In genomic region chr2:25897500-25897899, GRCh38 we compare ENCODE assay signal across 23 cellular contexts. TPM values are rescaled to one million over a fixed set of nuclear protein-coding genes. Genes with fewer than 3 reads are reported as not detected.
A peak's percentile ranks its signal among the peaks of the same experiment; 100 is the strongest.
DNase-seq lines count a peak whose midpoint lies in the region; ATAC-seq, FAIRE-seq and TF ChIP-seq lines count a peak whose summit lies in the region.
"Had no signal": no experiment of that assay in that cellular context is flagged by ENCODE, and none has a peak within 500 bp of the region (broad histone marks: within the 10 kb centered on the region; RNA-seq: fewer than 3 reads in every experiment).

No MANE protein-coding gene starts in this region.

- no peak overlapping the region for H2AFZ ChIP-seq in GM12878 (ENCODE audit: control insufficient read depth, low read depth, low read length)

- WGBS in GM12878 (ENCODE audit: insufficient coverage, insufficient replicate concordance, low lambda C conversion rate, missing lambda C conversion rate), result 6% methylated on average over 4 of the region's 4 CpGs

- H3K27ac ChIP-seq in GM12878 (ENCODE audit: control insufficient read depth, insufficient read depth), result no peak overlapping the region
- H3K27ac ChIP-seq in left ventricle myocardium inferior (replicated peaks), result no peak overlapping the region
- H3K27ac ChIP-seq: BLaER1, SK-N-MC had no signal

- CTCF ChIA-PET in GM12878 (lab: Yijun Ruan, JAX), result interaction anchor here (0.7 kb wide), 1 partner anchor 111 kb away, joined by 3 read pairs; no protein-coding TSS in a partner anchor

- no peak overlapping the region for H3K4me3 ChIP-seq in NB4 (ENCODE audit: low read depth, low read length)
- H3K4me3 ChIP-seq in GM12878, result no peak overlapping the region
- no peak overlapping the region for H3K4me3 ChIP-seq in left ventricle myocardium inferior
- H3K4me3 ChIP-seq: BLaER1, SK-N-MC had no signal

- H3K27me3 ChIP-seq in GM12878 (replicated peaks in 1 of 2; ENCODE audit: control insufficient read depth in 2 of 2, insufficient read depth in 2 of 2, low read length in 1 of 2), result no peaks in the 10 kb centered on the region; a peak in 1 of 4 replicates
- no peaks in the 10 kb centered on the region for H3K27me3 ChIP-seq in left ventricle myocardium inferior (ENCODE audit: low read depth)
- H3K27me3 ChIP-seq: BLaER1 had no signal

- H3K4me1 ChIP-seq in GM12878 (ENCODE audit: control insufficient read depth, insufficient read depth, low read length) (no peaks in the 10 kb centered on the region), left ventricle myocardium inferior (no peaks in the 10 kb centered on the region)
- H3K4me1 ChIP-seq: BLaER1 had no signal

- intact Hi-C loops in GM12878 (cut with micrococcal nuclease; ENCODE audit: unreplicated experiment), result no loop called here
- intact Hi-C loops in left ventricle myocardium inferior (cut with micrococcal nuclease), result no loop called here

- H3K9ac ChIP-seq in GM12878 (ENCODE audit: control insufficient read depth, insufficient read depth, low read length), result no peak overlapping the region
- H3K9ac ChIP-seq: BLaER1 had no signal

- no peak for TF ChIP-seq RAD21 in GM12878 (IDR thresholded peaks at IDR 0.05; ENCODE audit: insufficient read depth, low read depth, low read length)

- no peaks in the 10 kb centered on the region for H3K79me2 ChIP-seq in GM12878 (ENCODE audit: control insufficient read depth, insufficient read depth, low read length)

- H3K4me2 ChIP-seq in GM12878 (ENCODE audit: control insufficient read depth, insufficient read depth), result no peak overlapping the region
- H3K4me2 ChIP-seq: BLaER1 had no signal

- TF ChIP-seq CTCF in NB4 (IDR thresholded peaks at IDR 0.05; ENCODE audit: low read depth, low read length), result no peak
- no peak for TF ChIP-seq CTCF in GM12878 (IDR thresholded peaks at IDR 0.05 in 2 of 3, conservative IDR thresholded peaks at IDR 0.05 in 1 of 3; ENCODE audit: control insufficient read depth in 2 of 3, extremely low read depth in 1 of 3, insufficient read depth in 1 of 3, low read depth in 3 of 3, low read length in 3 of 3)
- TF ChIP-seq CTCF in left ventricle myocardium inferior (IDR thresholded peaks at IDR 0.05; ENCODE audit: borderline replicate concordance), result no peak

- no peaks in the 10 kb centered on the region for H3K36me3 ChIP-seq in GM12878 (ENCODE audit: control insufficient read depth in 2 of 2, insufficient read depth in 2 of 2, low read length in 1 of 2)
- no peaks in the 10 kb centered on the region for H3K36me3 ChIP-seq in left ventricle myocardium inferior
- H3K36me3 ChIP-seq: BLaER1 had no signal

- no peak for TF ChIP-seq EP300 in GM12878 (IDR thresholded peaks at IDR 0.05; ENCODE audit: borderline replicate concordance in 1 of 2, control insufficient read depth in 1 of 2, low read depth in 2 of 2, low read length in 2 of 2)

- no peaks in the 10 kb centered on the region for H4K20me1 ChIP-seq in GM12878 (ENCODE audit: control insufficient read depth, insufficient read depth)
- H4K20me1 ChIP-seq: BLaER1 had no signal

- POLR2A ChIA-PET in GM12878 (lab: Charles Lee), result interaction anchor here (0.6 kb wide), 1 partner anchor 22 kb away, joined by 3 read pairs; no protein-coding TSS in a partner anchor

- peak; percentile 31; the same call in 2 of the 3 replicates for ATAC-seq in GM12878
- no peak for ATAC-seq in GM18870 (IDR thresholded peaks at IDR 0.05; ENCODE audit: unreplicated experiment)
- ATAC-seq in HG02884 (IDR thresholded peaks at IDR 0.05; ENCODE audit: unreplicated experiment), result no peak
- ATAC-seq: CD8-positive, alpha-beta T cell; Panc1; Right ventricle myocardium inferior had no signal

- in situ Hi-C loops in KBM-7 (cut with MboI; ENCODE audit: low pct_unique_long_range_greater_than_20kb, low sequenced_read_pairs) (no loop called here), GM12878 (cut with MboI) (no loop called here)

- RAD21 ChIA-PET in GM12878 (lab: Charles Lee; ENCODE audit: unreplicated experiment), result no interaction called here

- SMC1A ChIA-PET in GM12878 (lab: Charles Lee; ENCODE audit: uncharacterized antibody, unreplicated experiment), result no interaction called here

- FAIRE-seq in GM12878 (lab: Jason Lieb, UNC), result no peak
- FAIRE-seq: A204.1 had no signal

- peak; percentile 64 for DNase-seq in CD1c-positive myeloid dendritic cell (ENCODE audit: extremely low spot score)
- DNase-seq in KBM-7, result peak; percentile 36
- peak; percentile 24 for DNase-seq in NB4 (ENCODE audit: low read depth)
- no peak for DNase-seq in GM12878 (ENCODE audit: low read depth, low spot score)
- no peak for DNase-seq in left ventricle myocardium inferior
- no peak for DNase-seq in activated effector memory CD4-positive, alpha-beta T cell treated with Interleukin-2 at 50 U/mL for 16 hours
- DNase-seq: Calu3; CD8-positive, alpha-beta T cell; EL; H9; NCI-H1092; NCI-H1436 treated with DMSO at 0.1 percent for 48 hours; NCI-H2081; NCI-H446 treated with DMSO at 0.1 percent for 48 hours; NCI-H69; NK-92 treated with Interleukin-12 subunit alpha and Interleukin-12 subunit beta, amount 100 ng/mL, for 24 hours had no signal

- TF ChIP-seq POLR2A in NB4 (IDR thresholded peaks at IDR 0.05; ENCODE audit: extremely low read depth, insufficient read length) (no peak), GM12878 (IDR thresholded peaks at IDR 0.05; ENCODE audit: low read depth, low read length) (no peak)

- no TSS peak for BruUV-seq in GM12878 (replicated peaks; lab: Mats Ljungman, UMichigan)

- no peaks in the 10 kb centered on the region for H3K9me3 ChIP-seq in GM12878 (replicated peaks; ENCODE audit: control insufficient read depth, insufficient read depth, low read length)
- H3K9me3 ChIP-seq in left ventricle myocardium inferior (replicated peaks), result no peaks in the 10 kb centered on the region
- H3K9me3 ChIP-seq: BLaER1 had no signal

TF ChIP-seq in GM12878, 131 proteins besides CTCF, POLR2A, EP300 and RAD21 (continues in another document):
- TF ChIP-seq RUNX3 (IDR thresholded peaks at IDR 0.05; ENCODE audit: low read length) (0 out of 2 replicates have a peak, but pooled peaks have one; percentile 30), ETV6 (conservative IDR thresholded peaks at IDR 0.05 in 1 of 2, IDR thresholded peaks at IDR 0.05 in 1 of 2; ENCODE audit: borderline replicate concordance in 1 of 2, low read depth in 1 of 2) (no peak), HDAC2 (IDR thresholded peaks at IDR 0.05) (no peak), ZNF384 (IDR thresholded peaks at IDR 0.05; ENCODE audit: borderline replicate concordance, low read depth, low read length) (peak; percentile 46), CEBPB (IDR thresholded peaks at IDR 0.05; ENCODE audit: borderline replicate concordance in 1 of 2, low read depth in 2 of 2, low read length in 2 of 2) (no peak), ZNF592 (IDR thresholded peaks at IDR 0.05) (no peak), SPI1 (IDR thresholded peaks at IDR 0.05; ENCODE audit: borderline replicate concordance, insufficient read depth, low read depth, low read length) (peak; percentile 81)

RNA-seq across cellular contexts. Expression of gene ASXL2, which starts 19.2 kb away (rescaled TPM):
- total RNA-seq in GM12878 (2013; cell fraction: nucleolus; rRNA removed), result 15.2 and 16.1 TPM in 2 replicates
- total RNA-seq in GM12878 (2014; rRNA removed) (6.2 and 6.5 TPM in 2 replicates), GM12878 (2014; rRNA removed; fragmentation: Illumina TruSeq; extraction: Trizol) (4.4 and 4.8 TPM in 2 replicates), GM12878 (2021) (17.7 TPM in 2 replicates), left ventricle myocardium inferior (19.1 TPM)
- 2.5 TPM for polyA plus RNA-seq in GM12878 (2011; ENCODE audit: low read depth)
- polyA plus RNA-seq in GM12878 (2011; rRNA removed) (10.6 and 11.3 TPM in 2 replicates), GM12878 (2014; fragmentation: Illumina TruSeq; extraction: Trizol) (9.9 TPM in 2 replicates), GM12878 (2014; fragmentation: Nextera tagmentation; extraction: Ambion mirVana) (1 to 10 TPM; 1.3 to 1.5 TPM), GM12878 (2014; rRNA removed) (5.3 and 6.7 TPM in 2 replicates), GM12878 (2016; fragmentation: Nextera tagmentation; extraction: Ambion mirVana) (1 to 10 TPM; 3.8 to 4.1 TPM)
- polyA plus RNA-seq in GM12878 (2011; cell fraction: cytosol; rRNA removed), result 6.4 and 7.2 TPM in 2 replicates
- polyA plus RNA-seq in GM12878 (2011; cell fraction: nucleus; rRNA removed), result 7.5 and 8.1 TPM in 2 replicates
- 3.8 and 5.3 TPM in 2 replicates for polyA plus RNA-seq in GM12878 (2012)
- polyA minus RNA-seq in GM12878 (2011; rRNA and poly(A)+ RNA removed), result 12.4 and 14.9 TPM in 2 replicates
- polyA minus RNA-seq in GM12878 (2011; cell fraction: cytosol; rRNA and poly(A)+ RNA removed), result 6.5 TPM in 2 replicates
- 6.3 and 8.6 TPM in 2 replicates for polyA minus RNA-seq in GM12878 (2011; cell fraction: nucleus; rRNA and poly(A)+ RNA removed)

Comparison
In these comparisons a context has a peak if more than half of its experiments do, and no peak if none do; other contexts are left out.
1. DNase-seq: peak in CD1c-positive myeloid dendritic cell (single experiment), KBM-7 (single experiment) and NB4 (single experiment); none in GM12878 (single experiment), left ventricle myocardium inferior (single experiment) and activated effector memory CD4-positive, alpha-beta T cell treated with Interleukin-2 at 50 U/mL for 16 hours (single experiment).